In genomic region chr12:101280006-101280505, GRCh38 we compare ENCODE assay signal across 8 cellular contexts. TPM values are rescaled to one million over a fixed set of nuclear protein-coding genes. Genes with fewer than 3 reads are reported as not detected.
A peak's percentile ranks its signal among the peaks of the same experiment; 100 is the strongest.
DNase-seq lines count a peak whose midpoint lies in the region; ATAC-seq lines count a peak whose summit lies in the region.

TSS of gene UTP20 (plus strand) at chr12:101280105. CDS start at chr12:101280283, 178 bp downstream.

- peaks cover 4% of the 10 kb centered on the region for H3K36me3 ChIP-seq in CD8-positive, alpha-beta memory T cell (ENCODE audit: insufficient read depth, low read length)

- peak within 1 kb of the TSS; percentile 96 to 99 (median 97) for H3K4me3 Mint-ChIP-seq in CD8-positive, alpha-beta memory T cell
- peak within 1 kb of the TSS; percentile 96 for H3K4me3 Mint-ChIP-seq in activated CD8-positive, alpha-beta T cell treated with anti-CD3 and anti-CD28 coated beads, Interleukin-2, amount 10 ng/mL, durations not matched to agents 7 days and 5 days

- H3K27ac ChIP-seq in CD8-positive, alpha-beta memory T cell (ENCODE audit: low read depth, low read length), result peak within 1 kb of the TSS; percentile 60

- H3K4me3 ChIP-seq in CD8-positive, alpha-beta memory T cell (ENCODE audit: low read length), result peak within 1 kb of the TSS; percentile 98

- H3K36me3 Mint-ChIP-seq in CD8-positive, alpha-beta memory T cell, result peaks cover 0 to 30% (median 1%) of the 10 kb centered on the region in 3 donors
- H3K36me3 Mint-ChIP-seq in activated CD8-positive, alpha-beta T cell treated with anti-CD3 and anti-CD28 coated beads, Interleukin-2, amount 10 ng/mL, durations not matched to agents 7 days and 5 days (ENCODE audit: low read depth), result peaks cover 16% of the 10 kb centered on the region

- H3K9me3 Mint-ChIP-seq in CD8-positive, alpha-beta memory T cell, result no peaks in the 10 kb centered on the region
- H3K9me3 Mint-ChIP-seq in activated CD8-positive, alpha-beta T cell treated with anti-CD3 and anti-CD28 coated beads, Interleukin-2, amount 10 ng/mL, durations not matched to agents 7 days and 5 days (ENCODE audit: insufficient read depth), result no peaks in the 10 kb centered on the region

- H3K4me1 Mint-ChIP-seq in CD8-positive, alpha-beta memory T cell, result peaks cover 19 to 29% (median 23%) of the 10 kb centered on the region in 3 donors
- peaks cover 9% of the 10 kb centered on the region for H3K4me1 Mint-ChIP-seq in activated CD8-positive, alpha-beta T cell treated with anti-CD3 and anti-CD28 coated beads, Interleukin-2, amount 10 ng/mL, durations not matched to agents 7 days and 5 days (ENCODE audit: low read depth)

- no peaks in the 10 kb centered on the region for H3K27me3 ChIP-seq in CD8-positive, alpha-beta memory T cell (ENCODE audit: insufficient read depth, low read length, poor library complexity, severe bottlenecking)

- peaks cover 11% of the 10 kb centered on the region for H3K4me1 ChIP-seq in CD8-positive, alpha-beta memory T cell (ENCODE audit: insufficient read depth, low read length)

- ATAC-seq in GM19467 (IDR thresholded peaks at IDR 0.05; ENCODE audit: unreplicated experiment), result peak; percentile 100
- peak; percentile 99 for ATAC-seq in activated CD8-positive, alpha-beta T cell treated with anti-CD3 and anti-CD28 coated beads, Interleukin-2, amount 10 ng/mL, durations not matched to agents 7 days and 5 days

- POLR2A ChIA-PET in CD8-positive, alpha-beta memory T cell (lab: Charles Lee), result no interaction called here
- POLR2A ChIA-PET in activated CD8-positive, alpha-beta T cell treated with anti-CD3 and anti-CD28 coated beads, Interleukin-2, amount 10 ng/mL, durations not matched to agents 7 days and 5 days (lab: Charles Lee), result no interaction called here

- peaks cover 11 to 14% of the 10 kb centered on the region in 2 donors for H3K27me3 Mint-ChIP-seq in CD8-positive, alpha-beta memory T cell
- H3K27me3 Mint-ChIP-seq in activated CD8-positive, alpha-beta T cell treated with anti-CD3 and anti-CD28 coated beads, Interleukin-2, amount 10 ng/mL, durations not matched to agents 7 days and 5 days (ENCODE audit: low read depth), result peaks cover 19% of the 10 kb centered on the region

- DNase-seq in CD8-positive, alpha-beta memory T cell, result peak; percentile 88 to 94 (median 91)
- DNase-seq in HPDE6-E6E7 (ENCODE audit: extremely low spot score), result peak; percentile 70
- DNase-seq in NK-92 (lab: John Stamatoyannopoulos, UW; ENCODE audit: unreplicated experiment), result peak; percentile 34
- peak; percentile 95 for DNase-seq in activated CD8-positive, alpha-beta T cell treated with anti-CD3 and anti-CD28 coated beads, Interleukin-2, amount 10 ng/mL, durations not matched to agents 7 days and 5 days
- peak; percentile 91 for DNase-seq in effector CD8-positive, alpha-beta T cell (lab: John Stamatoyannopoulos, UW)
- peak; percentile 94 for DNase-seq in lung microvascular endothelial cell (ENCODE audit: low read depth in 2 of 2)
- DNase-seq in stimulated activated CD4-positive, alpha-beta T cell treated with anti-CD3 and anti-CD28 coated beads, TNF-alpha, amount 100 ng/mL, for 4 hours (ENCODE audit: low read depth in 3 of 3), result peak; percentile 92 to 93 (median 93)

- no peaks in the 10 kb centered on the region for H3K9me3 ChIP-seq in CD8-positive, alpha-beta memory T cell (ENCODE audit: low read length)

- H3K27ac Mint-ChIP-seq in CD8-positive, alpha-beta memory T cell, result peak within 1 kb of the TSS; percentile 62 to 88 (median 81)
- peak within 1 kb of the TSS; percentile 85 for H3K27ac Mint-ChIP-seq in activated CD8-positive, alpha-beta T cell treated with anti-CD3 and anti-CD28 coated beads, Interleukin-2, amount 10 ng/mL, durations not matched to agents 7 days and 5 days

- CTCF ChIA-PET in CD8-positive, alpha-beta memory T cell (lab: Charles Lee), result interaction anchor here (1.2 kb wide), 1 partner anchor 12 kb away, joined by 3 read pairs; no protein-coding TSS in a partner anchor
- CTCF ChIA-PET in activated CD8-positive, alpha-beta T cell treated with anti-CD3 and anti-CD28 coated beads, Interleukin-2, amount 10 ng/mL, durations not matched to agents 7 days and 5 days (lab: Charles Lee), result no interaction called here

RNA-seq across cellular contexts. Expression of gene UTP20, which starts in this region (rescaled TPM):
- 10 to 100 TPM; 58.6 to 58.8 TPM for total RNA-seq in CD8-positive, alpha-beta memory T cell
- polyA plus RNA-seq in CD8-positive, alpha-beta memory T cell, result 5.8 TPM
- total RNA-seq in activated CD8-positive, alpha-beta T cell treated with anti-CD3 and anti-CD28 coated beads, Interleukin-2, amount 10 ng/mL, durations not matched to agents 7 days and 5 days, result 10 to 100 TPM; 16.2 to 16.5 TPM
- 10.2 and 12.3 TPM in 2 replicates for total RNA-seq in lung microvascular endothelial cell

Comparison
In these comparisons a context has a peak if more than half of its experiments do, and no peak if none do; other contexts are left out.
1. Peak in every context shown above with its lines: DNase-seq, ATAC-seq, H3K4me3 ChIP-seq and H3K27ac ChIP-seq.
2. DNase-seq: peak in every context shown above with its lines; median percentile 95 in activated CD8-positive, alpha-beta T cell treated with anti-CD3 and anti-CD28 coated beads, Interleukin-2, amount 10 ng/mL, durations not matched to agents 7 days and 5 days; 94 in lung microvascular endothelial cell; 93 in stimulated activated CD4-positive, alpha-beta T cell treated with anti-CD3 and anti-CD28 coated beads, TNF-alpha, amount 100 ng/mL, for 4 hours; 91 in CD8-positive, alpha-beta memory T cell; 91 in effector CD8-positive, alpha-beta T cell; 70 in HPDE6-E6E7; 34 in NK-92.